1 cellular context compared by ENCODE assay signal in genomic region chr21:46472246-46472645, GRCh38.
A peak's percentile ranks its signal among the peaks of the same experiment; 100 is the strongest.
TF ChIP-seq lines count a peak whose summit lies in the region.

No MANE protein-coding gene starts in this region.

TF ChIP-seq in K562, 482 proteins besides CTCF, POLR2A, EP300 and RAD21 (continued from another document):
- TF ChIP-seq SPI1 (IDR thresholded peaks at IDR 0.05; ENCODE audit: borderline replicate concordance, low read depth, low read length): 0 out of 2 replicates have a peak, but pooled peaks have one; percentile 22
- TF ChIP-seq SUPT5H (IDR thresholded peaks at IDR 0.05): 0 out of 2 replicates have a peak, but pooled peaks have one; percentile 20
- TF ChIP-seq ELF1 (tag; IDR thresholded peaks at IDR 0.05): no peak
- no peak for TF ChIP-seq ZNF518B (CRISPR knock-in tag; IDR thresholded peaks at IDR 0.05)
- TF ChIP-seq THAP7 (CRISPR knock-in tag; IDR thresholded peaks at IDR 0.05): no peak
- TF ChIP-seq MEIS2 (IDR thresholded peaks at IDR 0.05; ENCODE audit: partially characterized antibody): peak; percentile 58
